Comparison of ENCODE assay signal across 10 cellular contexts in the genomic region with DNA sequence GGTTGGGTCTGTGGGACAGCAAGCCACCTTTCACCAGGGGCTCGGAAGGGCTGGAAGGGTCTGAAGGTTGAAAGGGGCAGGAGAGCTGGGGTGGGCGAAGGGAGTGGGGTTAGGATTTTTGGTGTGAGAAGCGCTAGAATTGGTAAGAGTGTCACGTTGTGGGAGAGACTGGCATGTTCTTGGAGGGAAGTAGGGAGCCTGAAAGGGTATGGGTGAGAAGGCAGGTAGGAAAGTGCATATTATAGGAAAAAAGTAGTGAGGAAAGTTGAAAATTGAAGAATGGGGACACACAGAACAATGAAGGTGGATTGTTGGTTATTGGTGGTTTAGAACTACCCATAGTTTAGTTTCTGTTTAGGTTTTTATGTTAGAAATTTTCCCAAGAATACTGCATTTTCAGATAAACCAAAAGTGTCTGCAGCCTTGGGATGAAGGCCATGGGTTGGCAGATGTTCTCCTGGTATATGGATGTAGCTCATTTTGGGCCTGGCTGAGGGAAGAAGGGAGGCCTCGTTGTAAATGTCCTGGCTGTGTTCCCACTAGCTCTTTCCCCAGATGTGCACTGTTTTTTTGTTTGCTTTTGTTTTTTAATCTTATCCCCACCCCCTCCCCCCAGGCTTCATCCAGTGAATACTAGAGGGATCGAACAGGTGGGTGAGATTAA. TPM values are rescaled to one million over a fixed set of nuclear protein-coding genes. Genes with fewer than 3 reads are reported as not detected.
DNase-seq lines count a peak whose midpoint lies in the region; ATAC-seq and TF ChIP-seq lines count a peak whose summit lies in the region.
"Had no signal": no experiment of that assay in that cellular context is flagged by ENCODE, and none has a peak within 500 bp of the region (broad histone marks: within the 10 kb centered on the region; RNA-seq: fewer than 3 reads in every experiment).

No MANE protein-coding gene starts in this region.

- ATAC-seq in SK-N-SH treated with all-trans-retinoic acid at 6 μM for 48 hours: no peak

- TF ChIP-seq RAD21 in SK-N-SH (IDR thresholded peaks at IDR 0.05; ENCODE audit: low read length): no peak

- no peak for TF ChIP-seq CTCF in SK-N-SH (IDR thresholded peaks at IDR 0.05)

- H2AFZ ChIP-seq in SK-N-SH (ENCODE audit: low read depth): no peak overlapping the region

- H3K4me1 ChIP-seq in SK-N-SH (ENCODE audit: control insufficient read depth in 1 of 2, insufficient read depth in 2 of 2, low read depth in 1 of 2, low read length in 1 of 2) (peaks cover 11 to 40% of the 10 kb centered on the region in 2 experiments; a peak in 2 of 4 replicates), iPS-18a (ENCODE audit: control insufficient read depth, low read depth, low read length) (peaks cover 16% of the 10 kb centered on the region)

- peak overlapping the region; percentile 49 to 72 for H3K4me3 ChIP-seq in SK-N-SH (ENCODE audit: low read depth in 2 of 2, low read length in 1 of 2)
- peak overlapping the region; percentile 72 for H3K4me3 ChIP-seq in iPS-18a (ENCODE audit: low read length)

- H3K79me2 ChIP-seq in SK-N-SH (ENCODE audit: insufficient read depth): peaks cover 85% of the 10 kb centered on the region

- H3K9me2 ChIP-seq in SK-N-SH: no peaks in the 10 kb centered on the region

- DNase-seq in SK-N-SH (no peak), substantia nigra (lab: John Stamatoyannopoulos, UW) (peak in 1 of 49 donors; percentile 36), SHP77 treated with DMSO at 0.1 percent for 48 hours (lab: John Stamatoyannopoulos, UW) (no peak), activated gamma-delta T cell (lab: John Stamatoyannopoulos, UW) (no peak)
- DNase-seq in activated T-helper 1 cell treated with anti-CD3 and anti-CD28 coated beads, Interleukin-12 subunit alpha, Interleukin-12 subunit beta, Interleukin-2, Interleukin-4 antibody, amounts not matched to agents 30 ng/mL and 10 ng/mL and 1 ng/mL, durations not matched to agents 14 hours and 24 hours and 36 hours (ENCODE audit: low spot score): no peak
- DNase-seq in stimulated activated naive CD4-positive, alpha-beta T cell (lab: John Stamatoyannopoulos, UW): no peak
- DNase-seq: NCI-H2081 had no signal

- peaks cover 2% of the 10 kb centered on the region for H3F3A ChIP-seq in SK-N-SH (replicated peaks; ENCODE audit: insufficient read depth)

- H3K9me3 ChIP-seq in SK-N-SH (no peaks in the 10 kb centered on the region), iPS-18a (ENCODE audit: control insufficient read depth, low read depth, low read length) (no peaks in the 10 kb centered on the region)

- peak overlapping the region; percentile 93 for H3K4me2 ChIP-seq in SK-N-SH

- peaks cover 18% of the 10 kb centered on the region for H4K20me1 ChIP-seq in SK-N-SH (ENCODE audit: insufficient read depth)

- H3K36me3 ChIP-seq in SK-N-SH (replicated peaks in 1 of 2; ENCODE audit: control insufficient read depth in 1 of 2, insufficient read depth in 2 of 2, low read length in 1 of 2) (peaks cover 26 to 27% of the 10 kb centered on the region in 2 experiments), iPS-18a (ENCODE audit: control insufficient read depth, low read depth, low read length) (peaks cover 6% of the 10 kb centered on the region)

- no peaks in the 10 kb centered on the region for H3K27me3 Mint-ChIP-seq in activated T-helper 1 cell treated with anti-CD3 and anti-CD28 coated beads, Interleukin-12 subunit alpha, Interleukin-12 subunit beta, Interleukin-2, Interleukin-4 antibody, amounts not matched to agents 30 ng/mL and 10 ng/mL and 1 ng/mL, durations not matched to agents 14 hours and 24 hours and 36 hours (ENCODE audit: insufficient read depth)

- H3K36me3 Mint-ChIP-seq in activated T-helper 1 cell treated with anti-CD3 and anti-CD28 coated beads, Interleukin-12 subunit alpha, Interleukin-12 subunit beta, Interleukin-2, Interleukin-4 antibody, amounts not matched to agents 30 ng/mL and 10 ng/mL and 1 ng/mL, durations not matched to agents 14 hours and 24 hours and 36 hours (ENCODE audit: low read depth): peaks cover 20% of the 10 kb centered on the region

- TF ChIP-seq EP300 in SK-N-SH (IDR thresholded peaks at IDR 0.05; ENCODE audit: borderline replicate concordance in 1 of 2, low read depth in 1 of 2, low read length in 1 of 2): no peak

- H3K27ac Mint-ChIP-seq in activated T-helper 1 cell treated with anti-CD3 and anti-CD28 coated beads, Interleukin-12 subunit alpha, Interleukin-12 subunit beta, Interleukin-2, Interleukin-4 antibody, amounts not matched to agents 30 ng/mL and 10 ng/mL and 1 ng/mL, durations not matched to agents 14 hours and 24 hours and 36 hours: peak overlapping the region; percentile 89

- intact Hi-C loops in activated T-helper 1 cell treated with anti-CD3 and anti-CD28 coated beads, Interleukin-12 subunit alpha, Interleukin-12 subunit beta, Interleukin-2, Interleukin-4 antibody, amounts not matched to agents 30 ng/mL and 10 ng/mL and 1 ng/mL, durations not matched to agents 14 hours and 24 hours and 36 hours (cut with micrococcal nuclease): loop anchor here (2.0 to 10.0 kb wide), 7 partner anchors 183 to 1893 kb away; a partner anchor contains a TSS

- H3K9me3 Mint-ChIP-seq in activated T-helper 1 cell treated with anti-CD3 and anti-CD28 coated beads, Interleukin-12 subunit alpha, Interleukin-12 subunit beta, Interleukin-2, Interleukin-4 antibody, amounts not matched to agents 30 ng/mL and 10 ng/mL and 1 ng/mL, durations not matched to agents 14 hours and 24 hours and 36 hours: no peaks in the 10 kb centered on the region

- peak overlapping the region; percentile 83 for H3K4me3 Mint-ChIP-seq in activated T-helper 1 cell treated with anti-CD3 and anti-CD28 coated beads, Interleukin-12 subunit alpha, Interleukin-12 subunit beta, Interleukin-2, Interleukin-4 antibody, amounts not matched to agents 30 ng/mL and 10 ng/mL and 1 ng/mL, durations not matched to agents 14 hours and 24 hours and 36 hours

- WGBS in SK-N-SH (ENCODE audit: low lambda C conversion rate): 56% methylated on average over 6 of the region's 6 CpGs

- peaks cover 60% of the 10 kb centered on the region for H3K4me1 Mint-ChIP-seq in activated T-helper 1 cell treated with anti-CD3 and anti-CD28 coated beads, Interleukin-12 subunit alpha, Interleukin-12 subunit beta, Interleukin-2, Interleukin-4 antibody, amounts not matched to agents 30 ng/mL and 10 ng/mL and 1 ng/mL, durations not matched to agents 14 hours and 24 hours and 36 hours (ENCODE audit: low read depth)

- POLR2A ChIA-PET in SK-N-SH (lab: Yijun Ruan, JAX): no interaction called here

- H3K27ac ChIP-seq in SK-N-SH (ENCODE audit: low read depth in 2 of 2, low read length in 1 of 2): no peak overlapping the region
- no peak overlapping the region for H3K27ac ChIP-seq in iPS-18a (ENCODE audit: low read length)
- H3K27ac ChIP-seq in substantia nigra (ENCODE audit: low read depth, low read length, poor library complexity, severe bottlenecking): peak overlapping the region; percentile 89

- H3K9ac ChIP-seq in SK-N-SH (peak overlapping the region; percentile 76), iPS-18a (ENCODE audit: low read length) (peak overlapping the region; percentile 45)

- CTCF ChIA-PET in SK-N-SH (lab: Yijun Ruan, JAX): interaction anchor here (0.8 to 11.2 kb wide), 7 partner anchors 12 to 86 kb away, joined by 3 to 100 read pairs (median 18); no protein-coding TSS in a partner anchor

- H3K27me3 ChIP-seq in SK-N-SH (ENCODE audit: insufficient read depth) (no peaks in the 10 kb centered on the region), iPS-18a (ENCODE audit: control insufficient read depth, insufficient read depth, low read length) (no peaks in the 10 kb centered on the region)

TF ChIP-seq in SK-N-SH, 30 proteins besides CTCF, POLR2A, EP300 and RAD21 (continues in another document):
- TF ChIP-seq GABPA (IDR thresholded peaks at IDR 0.05; ENCODE audit: low read depth): no peak

TF ChIP-seq in SK-N-SH treated with all-trans-retinoic acid at 6 μM for 48 hours, 23 proteins besides CTCF, POLR2A, EP300 and RAD21:
- TF ChIP-seq ZFP3 (CRISPR knock-in tag; IDR thresholded peaks at IDR 0.05) (no peak), ZNF565 (CRISPR knock-in tag; conservative IDR thresholded peaks at IDR 0.05; ENCODE audit: low read depth) (no peak), ISL1 (CRISPR knock-in tag; IDR thresholded peaks at IDR 0.05) (no peak), TOX (CRISPR knock-in tag; IDR thresholded peaks at IDR 0.05; ENCODE audit: borderline replicate concordance) (no peak), ZNF8 (CRISPR knock-in tag; IDR thresholded peaks at IDR 0.05) (no peak)
TF ChIP-seq in SK-N-SH treated with all-trans-retinoic acid at 6 μM for 48 hours: peak in this region for 0.

RNA-seq across cellular contexts. Expression of a gene that starts 1.2 kb away (rescaled TPM):
- 35.0 and 40.9 TPM in 2 replicates for polyA plus RNA-seq in SK-N-SH (2012; rRNA removed)
- polyA plus RNA-seq in SK-N-SH (2012; cell fraction: cytosol; rRNA removed): 37.0 and 39.4 TPM in 2 replicates
- 23.8 and 29.8 TPM in 2 replicates for polyA plus RNA-seq in SK-N-SH (2012; cell fraction: nucleus; rRNA removed)
- total RNA-seq in activated T-helper 1 cell treated with anti-CD3 and anti-CD28 coated beads, Interleukin-12 subunit alpha, Interleukin-12 subunit beta, Interleukin-2, Interleukin-4 antibody, amounts not matched to agents 30 ng/mL and 10 ng/mL and 1 ng/mL, durations not matched to agents 14 hours and 24 hours and 36 hours: 30.7 and 32.8 TPM in 2 replicates

RNA-seq across cellular contexts. Expression of a gene that starts 1.8 kb away (rescaled TPM):
- polyA plus RNA-seq in SK-N-SH (2012; rRNA removed): 25.7 TPM in 2 replicates
- polyA plus RNA-seq in SK-N-SH (2012; cell fraction: cytosol; rRNA removed): 34.8 and 55.2 TPM in 2 replicates
- polyA plus RNA-seq in SK-N-SH (2012; cell fraction: nucleus; rRNA removed): 17.1 and 25.3 TPM in 2 replicates
- total RNA-seq in activated T-helper 1 cell treated with anti-CD3 and anti-CD28 coated beads, Interleukin-12 subunit alpha, Interleukin-12 subunit beta, Interleukin-2, Interleukin-4 antibody, amounts not matched to agents 30 ng/mL and 10 ng/mL and 1 ng/mL, durations not matched to agents 14 hours and 24 hours and 36 hours: 50.2 and 52.6 TPM in 2 replicates

RNA-seq across cellular contexts. Expression of a gene that starts 53.3 kb away (rescaled TPM):
- not detected in 2 replicates for polyA plus RNA-seq in SK-N-SH (2012; rRNA removed)
- not detected in 2 replicates for polyA plus RNA-seq in SK-N-SH (2012; cell fraction: cytosol; rRNA removed)
- polyA plus RNA-seq in SK-N-SH (2012; cell fraction: nucleus; rRNA removed): not detected in 2 replicates
- total RNA-seq in activated T-helper 1 cell treated with anti-CD3 and anti-CD28 coated beads, Interleukin-12 subunit alpha, Interleukin-12 subunit beta, Interleukin-2, Interleukin-4 antibody, amounts not matched to agents 30 ng/mL and 10 ng/mL and 1 ng/mL, durations not matched to agents 14 hours and 24 hours and 36 hours: not detected in 2 replicates
- total RNA-seq: glomerular endothelial cell had no signal

RNA-seq across cellular contexts. Expression of a gene that starts 57.7 kb away (rescaled TPM):
- polyA plus RNA-seq in SK-N-SH (2012; rRNA removed): 23.1 and 31.7 TPM in 2 replicates
- 28.6 and 28.9 TPM in 2 replicates for polyA plus RNA-seq in SK-N-SH (2012; cell fraction: cytosol; rRNA removed)
- polyA plus RNA-seq in SK-N-SH (2012; cell fraction: nucleus; rRNA removed): 21.0 and 29.0 TPM in 2 replicates
- 14.7 and 15.2 TPM in 2 replicates for total RNA-seq in activated T-helper 1 cell treated with anti-CD3 and anti-CD28 coated beads, Interleukin-12 subunit alpha, Interleukin-12 subunit beta, Interleukin-2, Interleukin-4 antibody, amounts not matched to agents 30 ng/mL and 10 ng/mL and 1 ng/mL, durations not matched to agents 14 hours and 24 hours and 36 hours
